15 cellular contexts compared by ENCODE assay signal in genomic region chr17:81366648-81367047, GRCh38. TPM values are rescaled to one million over a fixed set of nuclear protein-coding genes. Genes with fewer than 3 reads are reported as not detected.
"Had no signal": no experiment of that assay in that cellular context is flagged by ENCODE, and none has a peak within 500 bp of the region (broad histone marks: within the 10 kb centered on the region; RNA-seq: fewer than 3 reads in every experiment).

No MANE protein-coding gene starts in this region.

- DNase-seq: activated CD4-positive, alpha-beta memory T cell treated with anti-CD3 and anti-CD28 coated beads for 36 hours; activated CD4-positive, alpha-beta T cell treated with anti-CD3 and anti-CD28 coated beads for 48 hours; activated gamma-delta T cell; activated naive CD4-positive, alpha-beta T cell treated with anti-CD3 and anti-CD28 coated beads, Interleukin-2, amount 50 U/mL, for 16 hours; effector CD4-positive, alpha-beta T cell; foreskin keratinocyte; naive thymus-derived CD8-positive, alpha-beta T cell; stimulated activated CD4-positive, alpha-beta T cell treated with anti-CD3 and anti-CD28 coated beads, Interleukin-4, amount 100 ng/mL, for 1 hour; stimulated activated naive CD8-positive, alpha-beta T cell treated with anti-CD3 and anti-CD28 coated beads, Interleukin-15, Interleukin-2, amounts not matched to agents 100 U/mL and 50 U/mL, for 24 hours; T-helper 17 cell; tibial artery had no signal

- H3K9ac ChIP-seq: neural progenitor cell had no signal

- H3K27ac ChIP-seq: neural progenitor cell, tibial artery had no signal

- H3K27me3 ChIP-seq: hepatocyte had no signal

- H3K9me3 ChIP-seq: left lung, tibial artery had no signal

- H3K36me3 ChIP-seq: left lung, neural progenitor cell, tibial artery had no signal

- H3K4me3 ChIP-seq: hepatocyte, left lung, lung, neural progenitor cell, tibial artery had no signal

RNA-seq across cellular contexts. Expression of gene BAHCC1, which starts 28.6 kb away (rescaled TPM):
- total RNA-seq: naive thymus-derived CD8-positive, alpha-beta T cell had no signal
